25 cellular contexts compared by ENCODE assay signal in the genomic region with DNA sequence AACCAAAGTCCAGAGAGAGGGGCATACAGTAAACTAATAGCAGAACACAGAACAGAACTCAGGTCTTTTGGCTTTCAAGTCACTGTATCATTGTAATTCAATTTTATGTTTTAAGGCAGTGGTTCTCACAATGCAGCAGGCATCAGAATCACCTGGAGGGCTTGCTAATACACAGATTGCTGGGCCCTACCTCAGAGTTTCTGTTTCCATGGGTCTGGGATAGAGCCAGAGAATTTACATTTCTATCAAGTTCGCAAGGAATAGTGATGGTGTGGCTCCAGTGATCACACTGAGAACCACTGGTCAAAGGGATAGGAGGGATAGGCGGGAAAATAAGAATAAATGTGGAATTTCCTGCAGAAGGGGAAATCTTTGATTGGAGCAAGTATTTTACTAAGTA.
"Had no signal": no experiment of that assay in that cellular context is flagged by ENCODE, and none has a peak within 500 bp of the region (broad histone marks: within the 10 kb centered on the region; RNA-seq: fewer than 3 reads in every experiment).

No MANE protein-coding gene starts in this region.

- H3K27me3 ChIP-seq: gastrocnemius medialis, sigmoid colon, thyroid gland, vagina had no signal

- H3K4me1 Mint-ChIP-seq: naive thymus-derived CD8-positive, alpha-beta T cell; stimulated activated effector memory CD8-positive, alpha-beta T cell treated with anti-CD3 and anti-CD28 coated beads, Interleukin-12 subunit alpha, Interleukin-12 subunit beta, amount 100 ng/mL, for 72 hours had no signal

- H3K36me3 ChIP-seq: gastrocnemius medialis, sigmoid colon, stomach, thyroid gland, vagina had no signal

- H3K9me3 Mint-ChIP-seq: naive thymus-derived CD8-positive, alpha-beta T cell; stimulated activated effector memory CD8-positive, alpha-beta T cell treated with anti-CD3 and anti-CD28 coated beads, Interleukin-12 subunit alpha, Interleukin-12 subunit beta, amount 100 ng/mL, for 72 hours had no signal

- H3K27ac ChIP-seq: dorsolateral prefrontal cortex, epithelial cell of prostate, gastrocnemius medialis, psoas muscle, sigmoid colon, stomach, thyroid gland, vagina had no signal

- DNase-seq: dorsolateral prefrontal cortex; effector CD4-positive, alpha-beta T cell; foreskin fibroblast; gastrocnemius medialis; head of caudate nucleus; kidney; mesenchymal stem cell; midbrain; naive thymus-derived CD8-positive, alpha-beta T cell; nephron progenitor cell; nucleus accumbens; psoas muscle; right cardiac atrium; sigmoid colon; stimulated activated CD4-positive, alpha-beta T cell treated with anti-CD3 and anti-CD28 coated beads, Interleukin-2, amount 100 ng/mL, for 24 hours; stimulated activated CD4-positive, alpha-beta T cell treated with anti-CD3 and anti-CD28 coated beads, Interleukin-4, amount 100 ng/mL, for 24 hours; stimulated activated naive CD4-positive, alpha-beta T cell treated with Interleukin-2 at 50 U/mL for 16 hours; stomach; thyroid gland; trophoblast cell had no signal

- H3K4me3 Mint-ChIP-seq: naive thymus-derived CD8-positive, alpha-beta T cell; nephron progenitor cell; stimulated activated effector memory CD8-positive, alpha-beta T cell treated with anti-CD3 and anti-CD28 coated beads, Interleukin-12 subunit alpha, Interleukin-12 subunit beta, amount 100 ng/mL, for 72 hours had no signal

- H3K4me3 ChIP-seq: dorsolateral prefrontal cortex, gastrocnemius medialis, psoas muscle, sigmoid colon, stomach, thyroid gland, vagina had no signal

- H3K9me3 ChIP-seq: gastrocnemius medialis, psoas muscle, sigmoid colon, stomach, thyroid gland, vagina had no signal

- H3K27ac Mint-ChIP-seq: naive thymus-derived CD8-positive, alpha-beta T cell; nephron progenitor cell; stimulated activated effector memory CD8-positive, alpha-beta T cell treated with anti-CD3 and anti-CD28 coated beads, Interleukin-12 subunit alpha, Interleukin-12 subunit beta, amount 100 ng/mL, for 72 hours had no signal

- H3K36me3 Mint-ChIP-seq: naive thymus-derived CD8-positive, alpha-beta T cell; stimulated activated effector memory CD8-positive, alpha-beta T cell treated with anti-CD3 and anti-CD28 coated beads, Interleukin-12 subunit alpha, Interleukin-12 subunit beta, amount 100 ng/mL, for 72 hours had no signal

- ATAC-seq: esophagus mucosa; gastrocnemius medialis; left lobe of liver; naive thymus-derived CD8-positive, alpha-beta T cell; psoas muscle; right cardiac atrium; stimulated activated effector memory CD8-positive, alpha-beta T cell treated with anti-CD3 and anti-CD28 coated beads, Interleukin-12 subunit alpha, Interleukin-12 subunit beta, amount 100 ng/mL, for 72 hours had no signal

- H3K4me1 ChIP-seq: gastrocnemius medialis, psoas muscle, thyroid gland, vagina had no signal
